In the genomic region with DNA sequence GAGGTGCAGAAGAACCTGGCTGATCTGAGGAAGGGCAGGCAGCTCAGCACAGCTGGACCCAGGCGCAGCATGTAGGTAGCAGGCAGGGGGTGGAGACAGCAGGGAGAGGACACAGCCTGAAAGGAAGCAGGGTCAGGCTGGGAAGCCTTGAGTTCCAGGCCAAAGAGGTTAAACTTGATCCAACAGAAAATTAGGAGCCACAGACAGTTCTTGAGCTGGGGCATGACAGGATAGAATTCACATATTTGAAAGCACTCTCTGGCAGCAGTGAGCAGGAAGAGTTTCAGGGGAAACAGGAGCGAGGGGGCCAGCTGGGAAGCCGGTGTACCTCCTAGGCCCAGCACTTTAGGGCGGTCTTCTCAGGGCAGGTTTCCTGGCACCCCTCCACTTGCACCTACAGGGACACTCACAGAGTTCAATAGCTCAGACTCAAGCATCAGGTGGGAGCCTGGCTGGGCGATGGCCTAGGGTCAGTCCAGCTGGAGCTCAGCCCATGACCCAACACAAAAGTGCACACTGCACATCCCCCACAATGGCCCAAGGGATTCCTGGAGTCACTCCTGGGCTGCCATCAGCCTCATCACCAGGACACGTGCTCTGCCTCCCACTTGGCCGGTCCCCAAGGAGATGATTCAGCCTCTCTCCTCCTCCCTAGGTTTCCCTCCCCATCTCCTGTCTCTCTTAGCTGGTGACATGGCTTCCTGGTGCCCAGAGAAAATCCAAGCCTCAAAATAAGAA, we compare ENCODE assay signal across 13 cellular contexts. TPM values are rescaled to one million over a fixed set of nuclear protein-coding genes. Genes with fewer than 3 reads are reported as not detected.
DNase-seq lines count a peak whose midpoint lies in the region; ATAC-seq, FAIRE-seq and TF ChIP-seq lines count a peak whose summit lies in the region.
"Had no signal": no experiment of that assay in that cellular context is flagged by ENCODE, and none has a peak within 500 bp of the region (broad histone marks: within the 10 kb centered on the region; RNA-seq: fewer than 3 reads in every experiment).

No MANE protein-coding gene starts in this region.

- POLR2A ChIA-PET in HEK293 (lab: Yijun Ruan, JAX) (no interaction called here), K562 (lab: Yijun Ruan, JAX) (interaction anchor here (0.8 to 1.0 kb wide), 5 partner anchors 12 to 725 kb away, joined by 3 to 5 read pairs (median 4); no protein-coding TSS in a partner anchor), GM10248 (lab: Yijun Ruan, JAX) (interaction anchor here (0.7 kb wide), 1 partner anchor 36 kb away, joined by 3 read pairs; no protein-coding TSS in a partner anchor)

- peak; percentile 73; the same call in 2 of the 3 replicates for ATAC-seq in K562
- peak; percentile 49 for ATAC-seq in left lung
- no peak for ATAC-seq in stimulated activated effector memory CD8-positive, alpha-beta T cell treated with anti-CD3 and anti-CD28 coated beads, Interleukin-12 subunit alpha, Interleukin-12 subunit beta, amount 100 ng/mL, for 72 hours
- no peak for ATAC-seq in GM21515 (IDR thresholded peaks at IDR 0.05; ENCODE audit: unreplicated experiment)

- no peak overlapping the region for H3K4me3 ChIP-seq in ACC112 (ENCODE audit: low read depth, low read length)
- H3K4me3 ChIP-seq in HEK293 (ENCODE audit: low read depth, low read length), result no peak overlapping the region
- H3K4me3 ChIP-seq in K562, result no peak overlapping the region
- H3K4me3 ChIP-seq in left lung, result no peak overlapping the region
- H3K4me3 ChIP-seq in esophagus squamous epithelium, result no peak overlapping the region
- H3K4me3 ChIP-seq: stomach had no signal

- TF ChIP-seq CTCF in HEK293 (tag by site-specific recombination; IDR thresholded peaks at IDR 0.05) (no peak), K562 (IDR thresholded peaks at IDR 0.05 in 2 of 3, conservative IDR thresholded peaks at IDR 0.05 in 1 of 3; ENCODE audit: insufficient read depth in 2 of 3, low read depth in 1 of 3, low read length in 3 of 3) (no peak), left lung (IDR thresholded peaks at IDR 0.05) (no peak), esophagus squamous epithelium (IDR thresholded peaks at IDR 0.05) (no peak), GM10248 (IDR thresholded peaks at IDR 0.05; ENCODE audit: control extremely low read depth, extremely low read depth, low read depth, missing control alignments) (no peak)

- no peak for TF ChIP-seq EP300 in K562 (IDR thresholded peaks at IDR 0.05; ENCODE audit: low read length)

- no peak overlapping the region for H3K4me2 ChIP-seq in K562 (ENCODE audit: insufficient read depth, low read length)

- no peak overlapping the region for H3K27ac Mint-ChIP-seq in stimulated activated effector memory CD8-positive, alpha-beta T cell treated with anti-CD3 and anti-CD28 coated beads, Interleukin-12 subunit alpha, Interleukin-12 subunit beta, amount 100 ng/mL, for 72 hours
- H3K27ac Mint-ChIP-seq: CD4-positive, alpha-beta T cell had no signal

- no peaks in the 10 kb centered on the region for H3K79me2 ChIP-seq in ACC112 (ENCODE audit: control insufficient read depth, insufficient read depth, low read length, unreplicated experiment)
- H3K79me2 ChIP-seq in K562 (ENCODE audit: control insufficient read depth, insufficient read depth, low read length), result no peaks in the 10 kb centered on the region

- FAIRE-seq in K562 (lab: Jason Lieb, UNC), result peak; percentile 60
- FAIRE-seq: frontal cortex had no signal

- TF ChIP-seq POLR2A in K562 (conservative IDR thresholded peaks at IDR 0.05) (no peak), esophagus squamous epithelium (IDR thresholded peaks at IDR 0.05) (no peak)

- H3K27me3 ChIP-seq in ACC112 (ENCODE audit: insufficient read depth, low read length), result no peaks in the 10 kb centered on the region
- H3K27me3 ChIP-seq in K562 (ENCODE audit: control insufficient read depth in 2 of 2, insufficient read depth in 2 of 2, low read length in 2 of 2), result peaks cover 9 to 32% of the 10 kb centered on the region in 2 experiments; a peak in 3 of 5 replicates
- H3K27me3 ChIP-seq in left lung, result peaks cover 0 to 24% of the 10 kb centered on the region in 2 donors
- peaks cover 0 to 2% (median 0%) of the 10 kb centered on the region in 4 donors for H3K27me3 ChIP-seq in esophagus squamous epithelium

- H3K9me3 ChIP-seq in HEK293 (ENCODE audit: control insufficient read depth, insufficient read depth, low read depth, low read length) (no peaks in the 10 kb centered on the region), K562 (replicated peaks; ENCODE audit: control insufficient read depth, insufficient read depth, low read depth, low read length) (no peaks in the 10 kb centered on the region; the same call in 1 of the 2 replicates), left lung (no peaks in the 10 kb centered on the region), esophagus squamous epithelium (no peaks in the 10 kb centered on the region)
- H3K9me3 ChIP-seq: stomach had no signal

- DNase-seq in K562 (ENCODE audit: extremely low read depth in 1 of 4, low spot score in 3 of 4) (peak in 3 of 4 experiments; percentile 35 to 55 (median 35)), left lung (no peak), esophagus squamous epithelium (lab: John Stamatoyannopoulos, UW) (no peak), GM10248 (ENCODE audit: extremely low spot score) (no peak)
- DNase-seq in stimulated activated effector memory CD8-positive, alpha-beta T cell treated with anti-CD3 and anti-CD28 coated beads, Interleukin-12 subunit alpha, Interleukin-12 subunit beta, amount 100 ng/mL, for 72 hours (ENCODE audit: low spot score in 2 of 2), result no peak
- DNase-seq: activated CD4-positive, alpha-beta T cell treated with anti-CD3 and anti-CD28 coated beads, Interleukin-2, amount 50 U/mL, for 48 hours; CD4-positive, alpha-beta T cell; NCI-H1417 treated with DMSO at 0.1 percent for 48 hours; stomach had no signal

- H3K9ac ChIP-seq in K562 (ENCODE audit: insufficient read depth in 1 of 2, low read depth in 2 of 2, low read length in 2 of 2), result peak overlapping the region in 1 of 2 experiments; percentile 10; a peak in 2 of 4 replicates

- no peaks in the 10 kb centered on the region for H3K36me3 Mint-ChIP-seq in stimulated activated effector memory CD8-positive, alpha-beta T cell treated with anti-CD3 and anti-CD28 coated beads, Interleukin-12 subunit alpha, Interleukin-12 subunit beta, amount 100 ng/mL, for 72 hours

- H3K4me3 Mint-ChIP-seq in stimulated activated effector memory CD8-positive, alpha-beta T cell treated with anti-CD3 and anti-CD28 coated beads, Interleukin-12 subunit alpha, Interleukin-12 subunit beta, amount 100 ng/mL, for 72 hours, result no peak overlapping the region
- H3K4me3 Mint-ChIP-seq: CD4-positive, alpha-beta T cell had no signal

- WGBS in K562 (ENCODE audit: insufficient coverage, low coverage, missing lambda C conversion rate), result 1% methylated on average over 7 of the region's 7 CpGs
- WGBS in esophagus squamous epithelium, 2 donors, result 40 to 72% methylated on average over 3 to 6 of the region's 7 CpGs

- CTCF ChIA-PET in HEK293 (lab: Yijun Ruan, JAX), result no interaction called here
- CTCF ChIA-PET in K562 (lab: Yijun Ruan, JAX; ENCODE audit: low intra/inter-chr PET ratio), result no interaction called here
- CTCF ChIA-PET in GM10248 (lab: Yijun Ruan, JAX), result no interaction called here

- intact Hi-C loops in K562 (cut with micrococcal nuclease), result loop anchor here (10.0 kb wide), 3 partner anchors 1006 to 1326 kb away; no protein-coding TSS in a partner anchor
- intact Hi-C loops in left lung (cut with DNase I), result no loop called here
- intact Hi-C loops in esophagus squamous epithelium (cut with DNase I), result no loop called here

- no TSS peak for BruUV-seq in K562 (replicated peaks; lab: Mats Ljungman, UMichigan)

- no peak for TF ChIP-seq RAD21 in K562 (CRISPR knock-in tag; conservative IDR thresholded peaks at IDR 0.05 in 1 of 2, IDR thresholded peaks at IDR 0.05 in 1 of 2)

- no peaks in the 10 kb centered on the region for H3K9me3 Mint-ChIP-seq in stimulated activated effector memory CD8-positive, alpha-beta T cell treated with anti-CD3 and anti-CD28 coated beads, Interleukin-12 subunit alpha, Interleukin-12 subunit beta, amount 100 ng/mL, for 72 hours
- H3K9me3 Mint-ChIP-seq: CD4-positive, alpha-beta T cell had no signal

- peak overlapping the region; percentile 31 for H3K27ac ChIP-seq in ACC112 (ENCODE audit: low read depth, low read length)
- H3K27ac ChIP-seq in HEK293 (ENCODE audit: extremely low read depth, low read depth, low read length), result no peak overlapping the region
- H3K27ac ChIP-seq in K562 (ENCODE audit: extremely low read depth, low read depth, low read length), result no peak overlapping the region
- H3K27ac ChIP-seq in left lung, result no peak overlapping the region
- peak overlapping the region in 2 of 4 donors; percentile 46 to 74 for H3K27ac ChIP-seq in esophagus squamous epithelium
- H3K27ac ChIP-seq: stomach had no signal

- H3K4me1 ChIP-seq in ACC112 (ENCODE audit: control insufficient read depth, insufficient read depth, low read length, unreplicated experiment) (peaks cover 22% of the 10 kb centered on the region), HEK293 (ENCODE audit: control insufficient read depth, insufficient read depth, low read length) (no peaks in the 10 kb centered on the region), K562 (replicated peaks in 1 of 2; ENCODE audit: control insufficient read depth in 2 of 2, insufficient read depth in 2 of 2, low read length in 2 of 2) (peaks cover 0 to 6% of the 10 kb centered on the region in 2 experiments; a peak in 4 of 5 replicates), left lung (no peaks in the 10 kb centered on the region), esophagus squamous epithelium (peaks cover 5 to 53% (median 29%) of the 10 kb centered on the region in 3 donors)

- peak overlapping the region; percentile 58 for H2AFZ ChIP-seq in ACC112 (ENCODE audit: low read length, unreplicated experiment)
- H2AFZ ChIP-seq in K562 (ENCODE audit: low read depth, low read length), result no peak overlapping the region

- no peaks in the 10 kb centered on the region for H3K4me1 Mint-ChIP-seq in stimulated activated effector memory CD8-positive, alpha-beta T cell treated with anti-CD3 and anti-CD28 coated beads, Interleukin-12 subunit alpha, Interleukin-12 subunit beta, amount 100 ng/mL, for 72 hours

- H4K20me1 ChIP-seq in K562 (replicated peaks; ENCODE audit: control insufficient read depth, insufficient read depth, low read length), result 0 out of 2 replicates have a peak, but pooled peaks cover 7% of the 10 kb centered on the region

- H3K36me3 ChIP-seq in ACC112 (ENCODE audit: insufficient read depth, low read length) (no peaks in the 10 kb centered on the region), HEK293 (ENCODE audit: control insufficient read depth in 2 of 2, insufficient read depth in 1 of 2, low read length in 2 of 2) (no peaks in the 10 kb centered on the region), K562 (ENCODE audit: control insufficient read depth, insufficient read depth, low read length) (no peaks in the 10 kb centered on the region), left lung (no peaks in the 10 kb centered on the region), esophagus squamous epithelium (no peaks in the 10 kb centered on the region)
- H3K36me3 ChIP-seq: stomach had no signal

- in situ Hi-C loops in K562 (cut with MboI), result loop anchor here (10.0 kb wide), 1 partner anchor 1476 kb away; no protein-coding TSS in a partner anchor

- no peaks in the 10 kb centered on the region for H3K9me1 ChIP-seq in K562 (ENCODE audit: control insufficient read depth, insufficient read depth, low read length)

RNA-seq across cellular contexts. Expression of gene MATN1, which starts 22.7 kb away (rescaled TPM):
- total RNA-seq in K562 (2011; cell fraction: chromatin; rRNA removed; ENCODE audit: low replicate concordance), result 2.0 and 5.9 TPM in 2 replicates
- total RNA-seq in K562 (2011; cell fraction: nucleolus; rRNA removed), result 4.5 and 5.4 TPM in 2 replicates
- 2.7 and 4.0 TPM in 2 replicates for total RNA-seq in K562 (2011; cell fraction: nucleoplasm; rRNA removed)
- 1.8 and 1.9 TPM in 2 replicates for total RNA-seq in K562 (2014; rRNA removed)
- total RNA-seq in K562 (2014; rRNA removed; fragmentation: Illumina TruSeq; extraction: Trizol), result 0.45 and 0.51 TPM in 2 replicates
- total RNA-seq in K562 (2015; rRNA removed; fragmentation: Illumina TruSeq; extraction: Trizol), result 0.79 and 1.2 TPM in 2 replicates
- 1.8 and 2.3 TPM in 2 replicates for total RNA-seq in K562 (2021)
- polyA plus RNA-seq in K562 (2011; rRNA removed), result 0.89 and 1.5 TPM in 2 replicates
- 0.78 and 2.4 TPM in 2 replicates for polyA plus RNA-seq in K562 (2011; cell fraction: cytosol; rRNA removed)
- polyA plus RNA-seq in K562 (2011; cell fraction: nucleus; rRNA removed), result 3.5 and 9.8 TPM in 2 replicates
- 1.9 and 2.4 TPM in 2 replicates for polyA plus RNA-seq in K562 (2012)
- polyA plus RNA-seq in K562 (2014; fragmentation: Illumina TruSeq; extraction: Trizol), result 1.1 and 1.6 TPM in 2 replicates
- polyA plus RNA-seq in K562 (2014; fragmentation: Nextera tagmentation; extraction: Ambion mirVana), result under 1 TPM; 0.10 to 0.18 TPM
- polyA plus RNA-seq in K562 (2014; rRNA removed), result 1.6 and 3.6 TPM in 2 replicates
- 0.48 and 0.88 TPM in 2 replicates for polyA minus RNA-seq in K562 (2011; rRNA and poly(A)+ RNA removed)
- polyA minus RNA-seq in K562 (2011; cell fraction: cytosol; rRNA and poly(A)+ RNA removed), result 1.4 and 1.6 TPM in 2 replicates
- 1.4 and 3.4 TPM in 2 replicates for polyA minus RNA-seq in K562 (2011; cell fraction: nucleus; rRNA and poly(A)+ RNA removed)
- total RNA-seq in left lung, result under 1 TPM in 1 of 2 donors, not detected in 1; 0.08 TPM
- total RNA-seq in esophagus squamous epithelium, result not detected
- polyA plus RNA-seq: stomach had no signal

RNA-seq across cellular contexts. Expression of gene LAPTM5, which starts 56.9 kb away (rescaled TPM):
- 11.2 and 16.2 TPM in 2 replicates for total RNA-seq in K562 (2011; cell fraction: chromatin; rRNA removed; ENCODE audit: low replicate concordance)
- total RNA-seq in K562 (2011; cell fraction: nucleolus; rRNA removed), result 19.8 and 22.9 TPM in 2 replicates
- 20.3 and 27.1 TPM in 2 replicates for total RNA-seq in K562 (2011; cell fraction: nucleoplasm; rRNA removed)
- total RNA-seq in K562 (2014; rRNA removed), result 10.7 and 12.3 TPM in 2 replicates
- 11.7 and 13.2 TPM in 2 replicates for total RNA-seq in K562 (2014; rRNA removed; fragmentation: Illumina TruSeq; extraction: Trizol)
- total RNA-seq in K562 (2015; rRNA removed; fragmentation: Illumina TruSeq; extraction: Trizol), result 44.3 and 44.7 TPM in 2 replicates
- 30.3 and 33.8 TPM in 2 replicates for total RNA-seq in K562 (2021)
- 42.5 and 418 TPM in 2 replicates for polyA plus RNA-seq in K562 (2011; rRNA removed)
- polyA plus RNA-seq in K562 (2011; cell fraction: cytosol; rRNA removed), result 103 and 599 TPM in 2 replicates
- 41.2 and 275 TPM in 2 replicates for polyA plus RNA-seq in K562 (2011; cell fraction: nucleus; rRNA removed)
- polyA plus RNA-seq in K562 (2012), result 63.5 and 133 TPM in 2 replicates
- 44.5 and 47.3 TPM in 2 replicates for polyA plus RNA-seq in K562 (2014; fragmentation: Illumina TruSeq; extraction: Trizol)
- polyA plus RNA-seq in K562 (2014; fragmentation: Nextera tagmentation; extraction: Ambion mirVana), result 1 to 10 TPM; 2.4 to 4.8 TPM
- 20.3 and 22.2 TPM in 2 replicates for polyA plus RNA-seq in K562 (2014; rRNA removed)
- 72.1 and 524 TPM in 2 replicates for polyA minus RNA-seq in K562 (2011; rRNA and poly(A)+ RNA removed)
- polyA minus RNA-seq in K562 (2011; cell fraction: cytosol; rRNA and poly(A)+ RNA removed), result 41.0 and 310 TPM in 2 replicates
- 7.7 and 80.9 TPM in 2 replicates for polyA minus RNA-seq in K562 (2011; cell fraction: nucleus; rRNA and poly(A)+ RNA removed)
- total RNA-seq in left lung, result 100 to 1,000 TPM; 185 to 513 TPM
- total RNA-seq in esophagus squamous epithelium, result 10 to 100 TPM in 2 of 4 donors, 1 to 10 TPM in 2; 6.3 to 53.4 (median 24.6) TPM

Comparison
In these comparisons a context has a peak if more than half of its experiments do, and no peak if none do; other contexts are left out.
1. ATAC-seq: peak in K562 (single experiment) and left lung (single experiment); none in stimulated activated effector memory CD8-positive, alpha-beta T cell treated with anti-CD3 and anti-CD28 coated beads, Interleukin-12 subunit alpha, Interleukin-12 subunit beta, amount 100 ng/mL, for 72 hours (single experiment) and GM21515 (single experiment).
2. DNase-seq: peak in K562 (3 of 4); none in left lung (0 of 2), stimulated activated effector memory CD8-positive, alpha-beta T cell treated with anti-CD3 and anti-CD28 coated beads, Interleukin-12 subunit alpha, Interleukin-12 subunit beta, amount 100 ng/mL, for 72 hours (0 of 2), esophagus squamous epithelium (single experiment) and GM10248 (single experiment).